Comparison of ENCODE assay signal across 15 cellular contexts in the genomic region with DNA sequence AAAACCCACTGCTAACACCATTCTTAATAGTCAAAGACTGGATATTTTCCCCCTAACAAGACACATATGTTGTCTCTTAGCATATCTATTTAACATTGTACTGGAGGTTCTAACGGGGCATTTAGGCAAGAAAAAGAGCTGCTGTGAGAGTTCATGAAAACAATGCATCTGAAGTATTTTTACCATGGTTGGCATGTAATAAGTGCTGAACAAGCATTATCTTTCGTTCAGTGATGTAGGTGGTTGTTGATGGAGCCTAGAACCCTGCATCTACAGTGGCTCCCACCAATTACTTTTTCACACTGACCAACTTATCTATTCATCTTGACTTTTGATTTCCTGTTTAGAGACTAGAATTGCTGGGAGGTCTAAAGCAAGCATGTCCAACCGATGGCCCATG. TPM values are rescaled to one million over a fixed set of nuclear protein-coding genes. Genes with fewer than 3 reads are reported as not detected.
DNase-seq lines count a peak whose midpoint lies in the region; ATAC-seq lines count a peak whose summit lies in the region.
"Had no signal": no experiment of that assay in that cellular context is flagged by ENCODE, and none has a peak within 500 bp of the region (broad histone marks: within the 10 kb centered on the region; RNA-seq: fewer than 3 reads in every experiment).

No MANE protein-coding gene starts in this region.

- no peak for ATAC-seq in stimulated activated naive CD8-positive, alpha-beta T cell treated with anti-CD3 and anti-CD28 coated beads, Interleukin-15, Interleukin-2, amounts not matched to agents 100 U/mL and 50 U/mL, for 24 hours
- ATAC-seq in T-helper 17 cell (no peak), memory B cell (ENCODE audit: low read depth) (no peak), GM19463 (IDR thresholded peaks at IDR 0.05; ENCODE audit: unreplicated experiment) (no peak)
- ATAC-seq: mucosa of descending colon; stimulated activated naive CD8-positive, alpha-beta T cell treated with anti-CD3 and anti-CD28 coated beads, Interleukin-15, amount 100 ng/mL, for 72 hours had no signal

- H3K9me3 Mint-ChIP-seq in stimulated activated naive CD8-positive, alpha-beta T cell treated with anti-CD3 and anti-CD28 coated beads, Interleukin-15, Interleukin-2, amounts not matched to agents 100 ng/mL and 50 ng/mL, for 24 hours = no peaks in the 10 kb centered on the region
- H3K9me3 Mint-ChIP-seq in memory B cell = no peaks in the 10 kb centered on the region
- H3K9me3 Mint-ChIP-seq: stimulated activated naive CD8-positive, alpha-beta T cell treated with anti-CD3 and anti-CD28 coated beads, Interleukin-15, amount 100 ng/mL, for 72 hours had no signal

- H3K4me3 Mint-ChIP-seq in stimulated activated naive CD8-positive, alpha-beta T cell treated with anti-CD3 and anti-CD28 coated beads, Interleukin-15, Interleukin-2, amounts not matched to agents 100 ng/mL and 50 ng/mL, for 24 hours = no peak overlapping the region
- peak overlapping the region; percentile 45 for H3K4me3 Mint-ChIP-seq in T-helper 17 cell
- peak overlapping the region; percentile 37 for H3K4me3 Mint-ChIP-seq in memory B cell

- no peak for DNase-seq in stimulated activated naive CD8-positive, alpha-beta T cell treated with anti-CD3 and anti-CD28 coated beads, Interleukin-15, Interleukin-2, amounts not matched to agents 100 U/mL and 50 U/mL, for 24 hours
- DNase-seq in T-helper 17 cell = no peak
- no peak for DNase-seq in memory B cell (ENCODE audit: low spot score in 2 of 2)
- no peak for DNase-seq in GF-D8 (lab: John Stamatoyannopoulos, UW)
- no peak for DNase-seq in NCI-H1417 (lab: John Stamatoyannopoulos, UW)
- DNase-seq: hippocampal formation; Karpas-422; kidney glomerular epithelial cell; mucosa of descending colon; NCI-H1436 treated with DMSO at 0.1 percent for 48 hours; SIG-M5; small intestine; stimulated activated naive CD8-positive, alpha-beta T cell treated with anti-CD3 and anti-CD28 coated beads, Interleukin-15, amount 100 ng/mL, for 72 hours had no signal

- peaks cover 17% of the 10 kb centered on the region for H3K36me3 Mint-ChIP-seq in stimulated activated naive CD8-positive, alpha-beta T cell treated with anti-CD3 and anti-CD28 coated beads, Interleukin-15, Interleukin-2, amounts not matched to agents 100 ng/mL and 50 ng/mL, for 24 hours (ENCODE audit: low read depth)
- H3K36me3 Mint-ChIP-seq in T-helper 17 cell (ENCODE audit: low read depth) = no peaks in the 10 kb centered on the region
- H3K36me3 Mint-ChIP-seq in memory B cell = peaks cover 9% of the 10 kb centered on the region

- H3K9me3 ChIP-seq in T-helper 17 cell (ENCODE audit: control insufficient read depth, low read length, poor library complexity, severe bottlenecking) = no peaks in the 10 kb centered on the region
- H3K9me3 ChIP-seq: mucosa of descending colon had no signal

- no peaks in the 10 kb centered on the region for H3K27me3 Mint-ChIP-seq in stimulated activated naive CD8-positive, alpha-beta T cell treated with anti-CD3 and anti-CD28 coated beads, Interleukin-15, Interleukin-2, amounts not matched to agents 100 ng/mL and 50 ng/mL, for 24 hours
- H3K27me3 Mint-ChIP-seq in T-helper 17 cell (no peaks in the 10 kb centered on the region), memory B cell (no peaks in the 10 kb centered on the region)
- H3K27me3 Mint-ChIP-seq: stimulated activated naive CD8-positive, alpha-beta T cell treated with anti-CD3 and anti-CD28 coated beads, Interleukin-15, amount 100 ng/mL, for 72 hours had no signal

- peaks cover 92% of the 10 kb centered on the region for H3K4me1 Mint-ChIP-seq in stimulated activated naive CD8-positive, alpha-beta T cell treated with anti-CD3 and anti-CD28 coated beads, Interleukin-15, Interleukin-2, amounts not matched to agents 100 ng/mL and 50 ng/mL, for 24 hours (ENCODE audit: low read depth)
- H3K4me1 Mint-ChIP-seq in T-helper 17 cell (peaks cover 69% of the 10 kb centered on the region), memory B cell (peaks cover 71% of the 10 kb centered on the region)

- H3K27ac Mint-ChIP-seq in stimulated activated naive CD8-positive, alpha-beta T cell treated with anti-CD3 and anti-CD28 coated beads, Interleukin-15, Interleukin-2, amounts not matched to agents 100 ng/mL and 50 ng/mL, for 24 hours = peak overlapping the region; percentile 26
- H3K27ac Mint-ChIP-seq in T-helper 17 cell = peak overlapping the region; percentile 94
- H3K27ac Mint-ChIP-seq in memory B cell = peak overlapping the region; percentile 94

RNA-seq across cellular contexts. Expression of a gene that starts 12.8 kb away (rescaled TPM):
- total RNA-seq in T-helper 17 cell = 100 to 1,000 TPM; 106 to 126 TPM

Comparison
In these comparisons a context has a peak if more than half of its experiments do, and no peak if none do; other contexts are left out.
1. H3K27ac Mint-ChIP-seq: peak in every context shown above with its lines; median percentile 94 in T-helper 17 cell; 94 in memory B cell; 26 in stimulated activated naive CD8-positive, alpha-beta T cell treated with anti-CD3 and anti-CD28 coated beads, Interleukin-15, Interleukin-2, amounts not matched to agents 100 ng/mL and 50 ng/mL, for 24 hours.